Comparison of ENCODE assay signal across 16 cellular contexts in the genomic region with DNA sequence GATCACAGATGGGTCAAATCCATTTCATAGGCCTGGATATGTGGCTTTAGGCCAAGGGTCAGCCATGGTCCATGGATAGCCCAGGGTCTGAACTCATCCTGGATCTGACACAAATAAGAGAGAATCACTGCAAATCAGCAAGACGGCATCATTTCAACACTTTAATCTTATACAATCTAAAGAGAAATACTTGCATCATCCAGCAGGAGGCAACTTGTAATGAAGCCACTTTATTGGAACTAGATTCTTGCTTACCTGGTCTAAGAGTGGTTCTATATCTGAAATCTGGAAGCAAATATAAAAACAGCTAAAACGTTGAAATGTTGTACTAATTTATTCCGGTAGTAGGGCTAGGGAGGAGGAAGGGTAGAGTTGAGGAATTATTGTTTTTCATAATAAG.
"Had no signal": no experiment of that assay in that cellular context is flagged by ENCODE, and none has a peak within 500 bp of the region (broad histone marks: within the 10 kb centered on the region; RNA-seq: fewer than 3 reads in every experiment).

No MANE protein-coding gene starts in this region.

- H3K4me1 ChIP-seq: ascending aorta, right atrium auricular region, uterus had no signal

- H3K4me1 Mint-ChIP-seq: activated CD8-positive, alpha-beta memory T cell treated with anti-CD3 and anti-CD28 coated beads, Interleukin-2, amount 10 ng/mL, durations not matched to agents 7 days and 5 days; activated naive CD4-positive, alpha-beta T cell treated with anti-CD3 and anti-CD28 coated beads, Interleukin-2, amount 10 ng/mL, durations not matched to agents 7 days and 5 days; memory B cell; natural killer cell; stimulated activated memory B cell treated with anti-CD40 and anti-IgM and Interleukin-4, amounts not matched to agents 10 μg/mL and 1 μg/mL and 100 μg/mL, for 72 hours had no signal

- H3K27me3 Mint-ChIP-seq: activated CD8-positive, alpha-beta memory T cell treated with anti-CD3 and anti-CD28 coated beads, Interleukin-2, amount 10 ng/mL, durations not matched to agents 7 days and 5 days; activated naive CD4-positive, alpha-beta T cell treated with anti-CD3 and anti-CD28 coated beads, Interleukin-2, amount 10 ng/mL, durations not matched to agents 7 days and 5 days; activated T-cell treated with anti-CD3 and anti-CD28 coated beads, Interleukin-2, amount 50 U/mL, for 24 hours; memory B cell; stimulated activated memory B cell treated with anti-CD40 and anti-IgM and Interleukin-4, amounts not matched to agents 10 μg/mL and 1 μg/mL and 100 μg/mL, for 72 hours had no signal

- H3K36me3 ChIP-seq: ascending aorta, left ventricle myocardium inferior, right atrium auricular region, uterus, WERI-Rb-1 had no signal

- H3K9me3 ChIP-seq: ascending aorta, left ventricle myocardium inferior, right atrium auricular region, uterus had no signal

- ATAC-seq: activated CD8-positive, alpha-beta memory T cell treated with anti-CD3 and anti-CD28 coated beads, Interleukin-2, amount 10 ng/mL, durations not matched to agents 7 days and 5 days; esophagus mucosa; stimulated activated memory B cell treated with anti-CD40 and anti-IgM and Interleukin-4, amounts not matched to agents 10 μg/mL and 1 μg/mL and 100 μg/mL, for 72 hours had no signal

- H3K27me3 ChIP-seq: ascending aorta, right atrium auricular region, uterus had no signal

- H3K4me3 Mint-ChIP-seq: activated CD8-positive, alpha-beta memory T cell treated with anti-CD3 and anti-CD28 coated beads, Interleukin-2, amount 10 ng/mL, durations not matched to agents 7 days and 5 days; activated naive CD4-positive, alpha-beta T cell treated with anti-CD3 and anti-CD28 coated beads, Interleukin-2, amount 10 ng/mL, durations not matched to agents 7 days and 5 days; activated T-cell treated with anti-CD3 and anti-CD28 coated beads, Interleukin-2, amount 50 U/mL, for 24 hours; memory B cell; natural killer cell; stimulated activated memory B cell treated with anti-CD40 and anti-IgM and Interleukin-4, amounts not matched to agents 10 μg/mL and 1 μg/mL and 100 μg/mL, for 72 hours had no signal

- DNase-seq: activated CD4-positive, alpha-beta T cell treated with anti-CD3 and anti-CD28 coated beads, Interleukin-2, amount 50 U/mL, for 48 hours; activated CD8-positive, alpha-beta memory T cell treated with anti-CD3 and anti-CD28 coated beads, Interleukin-2, amount 10 ng/mL, durations not matched to agents 7 days and 5 days; activated naive CD4-positive, alpha-beta T cell treated with anti-CD3 and anti-CD28 coated beads, Interleukin-2, amount 10 ng/mL, durations not matched to agents 7 days and 5 days; activated T-cell treated with anti-CD3 and anti-CD28 coated beads, Interleukin-2, amount 50 U/mL, for 24 hours; hippocampal formation; left ventricle myocardium inferior; natural killer cell; occipital lobe; stimulated activated CD4-positive, alpha-beta T cell treated with anti-CD3 and anti-CD28 coated beads, Interleukin-2, amount 100 ng/mL, for 48 hours; uterus; WERI-Rb-1 had no signal

- H3K27ac ChIP-seq: ascending aorta, left ventricle myocardium inferior, right atrium auricular region, uterus, WERI-Rb-1 had no signal

- H3K27ac Mint-ChIP-seq: activated CD8-positive, alpha-beta memory T cell treated with anti-CD3 and anti-CD28 coated beads, Interleukin-2, amount 10 ng/mL, durations not matched to agents 7 days and 5 days; activated naive CD4-positive, alpha-beta T cell treated with anti-CD3 and anti-CD28 coated beads, Interleukin-2, amount 10 ng/mL, durations not matched to agents 7 days and 5 days; activated T-cell treated with anti-CD3 and anti-CD28 coated beads, Interleukin-2, amount 50 U/mL, for 24 hours; memory B cell; natural killer cell; stimulated activated memory B cell treated with anti-CD40 and anti-IgM and Interleukin-4, amounts not matched to agents 10 μg/mL and 1 μg/mL and 100 μg/mL, for 72 hours had no signal

- H3K36me3 Mint-ChIP-seq: activated CD8-positive, alpha-beta memory T cell treated with anti-CD3 and anti-CD28 coated beads, Interleukin-2, amount 10 ng/mL, durations not matched to agents 7 days and 5 days; activated naive CD4-positive, alpha-beta T cell treated with anti-CD3 and anti-CD28 coated beads, Interleukin-2, amount 10 ng/mL, durations not matched to agents 7 days and 5 days; memory B cell; stimulated activated memory B cell treated with anti-CD40 and anti-IgM and Interleukin-4, amounts not matched to agents 10 μg/mL and 1 μg/mL and 100 μg/mL, for 72 hours had no signal

- H3K4me3 ChIP-seq: ascending aorta, left ventricle myocardium inferior, right atrium auricular region, uterus had no signal
